Comparison of ENCODE assay signal across 8 cellular contexts in the genomic region with DNA sequence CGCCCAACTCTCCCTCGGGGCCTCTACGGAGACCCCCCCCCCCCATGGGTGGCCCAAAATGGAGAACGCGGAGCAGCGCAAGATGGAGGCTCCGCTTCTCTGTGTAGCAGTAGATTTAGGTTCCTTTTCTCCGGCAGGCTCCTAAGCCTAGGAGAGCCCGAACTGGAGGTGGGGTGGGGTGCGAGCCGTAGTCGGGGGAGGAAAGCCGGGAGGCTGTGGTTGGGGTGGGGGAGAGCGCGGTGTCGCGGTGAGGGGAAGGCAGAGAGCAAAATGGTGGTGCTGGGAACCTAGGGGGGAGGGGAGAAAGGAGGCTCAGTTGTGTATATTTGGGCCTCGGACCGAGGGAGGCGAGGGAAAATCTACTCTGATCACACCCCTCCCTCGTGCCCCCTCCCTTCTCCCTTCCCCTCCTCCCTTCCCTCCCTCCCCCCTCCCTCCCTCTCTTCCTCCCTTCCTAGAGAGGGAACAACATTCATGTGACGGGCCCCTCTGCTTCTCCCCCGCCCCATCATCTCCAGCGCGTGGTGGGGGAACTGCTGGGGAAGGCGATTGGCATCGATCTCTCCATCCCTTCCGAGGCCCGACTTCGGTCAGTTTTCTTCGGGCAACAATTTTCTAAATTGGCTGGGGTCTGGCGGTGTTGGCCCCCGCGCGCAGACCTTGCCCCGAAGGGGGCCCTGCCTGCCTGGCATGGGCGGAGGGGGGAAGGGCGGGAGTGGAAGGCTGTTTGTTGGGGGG. TPM values are rescaled to one million over a fixed set of nuclear protein-coding genes. Genes with fewer than 3 reads are reported as not detected.
DNase-seq lines count a peak whose midpoint lies in the region; ATAC-seq and TF ChIP-seq lines count a peak whose summit lies in the region.

A gene (plus strand): TSS at position 439 of the 738 bp plus-strand sequence. CDS start 60,922 bp downstream, outside the sequence.

- peaks cover 18% of the 10 kb centered on the region for H3K79me1 ChIP-seq in trophoblast cell (ENCODE audit: low read length)

- TF ChIP-seq POLR2A in GM18505 (IDR thresholded peaks at IDR 0.05; ENCODE audit: borderline replicate concordance, extremely low read depth, insufficient read depth, insufficient read length), result no peak

- DNase-seq in NCI-H2029 (lab: John Stamatoyannopoulos, UW) (peak; percentile 79), T-helper 2 cell (peak; percentile 14 to 79 (median 30)), heart right ventricle (peak; percentile 54 to 83), trophoblast cell (peak; percentile 28 to 63)

- H3K27me3 ChIP-seq in heart right ventricle (no peaks in the 10 kb centered on the region), trophoblast cell (ENCODE audit: insufficient read depth, low read length) (no peaks in the 10 kb centered on the region)

- peak within 1 kb of the TSS; percentile 98 for H3K18ac ChIP-seq in trophoblast cell (ENCODE audit: low read length)

- peak within 1 kb of the TSS; percentile 84 for H3K4me2 ChIP-seq in trophoblast cell (ENCODE audit: low read length)

- peaks cover 11% of the 10 kb centered on the region for H3K79me2 ChIP-seq in trophoblast cell (ENCODE audit: control insufficient read depth, insufficient read depth, low read length, poor library complexity)

- TF ChIP-seq CTCF in heart right ventricle (IDR thresholded peaks at IDR 0.05), result no peak

- H2BK5ac ChIP-seq in trophoblast cell (ENCODE audit: low read depth, low read length, poor library complexity), result peak within 1 kb of the TSS; percentile 97

- H3K4me3 ChIP-seq in heart right ventricle (peak within 1 kb of the TSS; percentile 64 to 86 (median 80)), trophoblast cell (ENCODE audit: low read depth, low read length) (peak within 1 kb of the TSS; percentile 79), urinary bladder (ENCODE audit: low read depth, low read length) (peak within 1 kb of the TSS; percentile 56)

- H3K4me1 ChIP-seq in heart right ventricle (peaks cover 0 to 36% (median 9%) of the 10 kb centered on the region in 9 donors), trophoblast cell (ENCODE audit: control insufficient read depth in 1 of 2, insufficient read depth in 2 of 2, low read length in 2 of 2) (no peaks in the 10 kb centered on the region), urinary bladder (ENCODE audit: insufficient read depth) (no peaks in the 10 kb centered on the region)

- intact Hi-C loops in heart right ventricle (cut with DNase I), result loop anchor here in 5 of 10 donors (5.0 to 10.0 kb wide), 3 partner anchors 53 to 63 kb away; no protein-coding TSS in a partner anchor

- peak within 1 kb of the TSS; percentile 99 for H3K14ac ChIP-seq in trophoblast cell (ENCODE audit: low read length)

- H2AK5ac ChIP-seq in trophoblast cell (ENCODE audit: low read length), result peak within 1 kb of the TSS; percentile 86

- H2BK120ac ChIP-seq in trophoblast cell (ENCODE audit: insufficient read depth, low read length, poor library complexity), result peak within 1 kb of the TSS; percentile 93

- peak within 1 kb of the TSS; percentile 97 for H3K9ac ChIP-seq in trophoblast cell (ENCODE audit: low read length)

- H3K27ac ChIP-seq in angular gyrus (ENCODE audit: low read depth, low read length), result peak within 1 kb of the TSS; percentile 99
- H3K27ac ChIP-seq in heart right ventricle, result peak within 1 kb of the TSS; percentile 95 to 100 (median 99)
- peak within 1 kb of the TSS; percentile 92 for H3K27ac ChIP-seq in trophoblast cell (ENCODE audit: low read depth, low read length)
- H3K27ac ChIP-seq in urinary bladder (ENCODE audit: low read depth), result peak within 1 kb of the TSS; percentile 100

- H3K36me3 ChIP-seq in heart right ventricle, result no peaks in the 10 kb centered on the region
- H3K36me3 ChIP-seq in trophoblast cell (ENCODE audit: control insufficient read depth in 1 of 2, insufficient read depth in 2 of 2, low read length in 2 of 2), result no peaks in the 10 kb centered on the region
- H3K36me3 ChIP-seq in urinary bladder (ENCODE audit: insufficient read depth), result no peaks in the 10 kb centered on the region

- H3K9me3 ChIP-seq in heart right ventricle (peaks cover 0 to 3% (median 0%) of the 10 kb centered on the region in 11 donors), trophoblast cell (ENCODE audit: insufficient read depth, low read depth, low read length) (no peaks in the 10 kb centered on the region)

- peak within 1 kb of the TSS; percentile 59 for H2AFZ ChIP-seq in trophoblast cell (ENCODE audit: insufficient read depth, low read length, poor library complexity)

- H4K12ac ChIP-seq in trophoblast cell (ENCODE audit: low read depth, low read length), result peak within 1 kb of the TSS; percentile 87

- WGBS in heart right ventricle, 2 donors, result 0 to 1% methylated on average over 22 to 37 of the region's 38 CpGs
- no CpG with 5 or more reads among the region's 38 CpGs for WGBS in trophoblast cell (ENCODE audit: extremely low coverage, insufficient coverage, insufficient read length)
- WGBS in urinary bladder, result under 1% methylated on average over 37 of the region's 38 CpGs

- H3K23ac ChIP-seq in trophoblast cell (ENCODE audit: low read length), result no peak within 1 kb of the TSS

- peak within 1 kb of the TSS; percentile 99 for H3K4ac ChIP-seq in trophoblast cell (ENCODE audit: low read depth, low read length)

- peak within 1 kb of the TSS; percentile 97 for H4K8ac ChIP-seq in trophoblast cell (ENCODE audit: low read depth, low read length)

- ATAC-seq in GM18505 (IDR thresholded peaks at IDR 0.05; ENCODE audit: unreplicated experiment) (peak; percentile 20), heart right ventricle (peak; percentile 40 to 78 (median 66)), GM18498 (IDR thresholded peaks at IDR 0.05; ENCODE audit: unreplicated experiment) (no peak)

- no peak within 1 kb of the TSS for H2BK12ac ChIP-seq in trophoblast cell (ENCODE audit: low read length)

- peak within 1 kb of the TSS; percentile 97 for H4K91ac ChIP-seq in trophoblast cell (ENCODE audit: low read depth, low read length)

RNA-seq across cellular contexts. Expression of the gene that starts here (rescaled TPM):
- total RNA-seq in heart right ventricle (10 to 100 TPM; 26.5 to 36.5 (median 29.7) TPM), urinary bladder (168 TPM)
- polyA plus RNA-seq in heart right ventricle (10 to 100 TPM; 10.1 to 15.3 TPM), urinary bladder (37.9 TPM)
- 42.8 and 42.9 TPM in 2 replicates for polyA plus RNA-seq in trophoblast cell (2013)
